Comparison of ENCODE assay signal across 8 cellular contexts in the genomic region with DNA sequence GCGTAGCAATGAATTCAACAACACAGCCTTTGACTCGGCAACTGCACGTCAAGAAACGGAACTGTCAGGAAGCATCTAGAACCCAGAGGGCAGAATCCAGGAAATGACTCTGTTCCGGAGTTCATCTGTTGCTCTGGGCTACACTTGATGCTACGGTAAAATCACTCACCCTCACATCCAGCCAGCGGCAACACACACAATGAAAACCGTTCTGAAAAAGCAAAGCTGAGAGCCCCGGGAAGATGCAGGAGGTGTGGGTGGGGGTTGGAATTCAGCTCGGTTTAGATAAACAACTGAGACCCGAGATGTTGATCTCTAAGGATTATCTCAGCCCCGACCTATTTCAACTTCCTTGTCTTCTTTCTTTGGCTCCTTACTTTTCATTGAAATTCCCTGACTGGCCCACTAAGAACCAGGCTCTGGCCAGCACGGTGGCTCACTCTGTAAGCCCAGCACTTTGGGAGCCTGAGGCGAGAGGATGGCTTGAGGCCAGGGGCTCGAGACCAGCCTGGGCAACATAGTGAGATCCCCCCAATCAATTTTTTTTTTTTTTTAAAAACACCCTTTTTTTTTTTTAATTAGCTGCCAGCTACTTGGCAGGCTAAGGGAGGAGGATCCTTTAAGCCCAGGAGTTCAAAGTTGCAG. TPM values are rescaled to one million over a fixed set of nuclear protein-coding genes. Genes with fewer than 3 reads are reported as not detected.
DNase-seq lines count a peak whose midpoint lies in the region; ATAC-seq, FAIRE-seq and TF ChIP-seq lines count a peak whose summit lies in the region.

No MANE protein-coding gene starts in this region.

- no peak overlapping the region for H3K4me3 ChIP-seq in PC-3 (ENCODE audit: low read length)
- no peak overlapping the region for H3K4me3 ChIP-seq in kidney (ENCODE audit: low read length in 2 of 2)

- peaks cover 16% of the 10 kb centered on the region for H3K4me1 Mint-ChIP-seq in activated naive CD8-positive, alpha-beta T cell treated with anti-CD3 and anti-CD28 coated beads, Interleukin-2, amount 50 U/mL, for 24 hours

- no peaks in the 10 kb centered on the region for H3K27me3 Mint-ChIP-seq in activated naive CD8-positive, alpha-beta T cell treated with anti-CD3 and anti-CD28 coated beads, Interleukin-2, amount 50 U/mL, for 24 hours

- no peaks in the 10 kb centered on the region for H3K79me2 ChIP-seq in PC-3 (ENCODE audit: low read length)

- H3K36me3 ChIP-seq in PC-3 (ENCODE audit: low read depth, low read length) (no peaks in the 10 kb centered on the region), kidney (ENCODE audit: control insufficient read depth in 1 of 2, insufficient read depth in 2 of 2, low read length in 2 of 2) (no peaks in the 10 kb centered on the region)

- POLR2A ChIA-PET in PC-3 (lab: Charles Lee; ENCODE audit: unreplicated experiment) = no interaction called here

- intact Hi-C loops in PC-3 (cut with micrococcal nuclease) = loop anchor here (10.0 kb wide), 1 partner anchor 131 kb away; no protein-coding TSS in a partner anchor
- intact Hi-C loops in kidney (cut with DNase I) = no loop called here

- no peaks in the 10 kb centered on the region for H4K20me1 ChIP-seq in PC-3 (ENCODE audit: low read length)

- peak overlapping the region; percentile 56 for H2AFZ ChIP-seq in PC-3 (ENCODE audit: low read length)

- H3K4me1 ChIP-seq in PC-3 (ENCODE audit: insufficient read depth, low read length) (0 out of 2 replicates have a peak, but pooled peaks cover 4% of the 10 kb centered on the region), kidney (ENCODE audit: control insufficient read depth in 1 of 2, insufficient read depth in 1 of 2, low read depth in 1 of 2, low read length in 2 of 2) (peaks cover 6% of the 10 kb centered on the region in 2 donors)

- no peak overlapping the region for H3K9ac ChIP-seq in PC-3 (ENCODE audit: low read length)
- H3K9ac ChIP-seq in kidney (ENCODE audit: low read length in 2 of 2) = peak overlapping the region in 1 of 2 donors; percentile 21

- CTCF ChIA-PET in PC-3 (lab: Charles Lee) = no interaction called here

- H3K27ac ChIP-seq in PC-3 (ENCODE audit: low read length) = no peak overlapping the region
- peak overlapping the region; percentile 70 to 85 for H3K27ac ChIP-seq in kidney (ENCODE audit: low read depth in 2 of 2, low read length in 2 of 2)

- DNase-seq in PC-3 = peak; percentile 17
- peak; percentile 40 for DNase-seq in activated naive CD8-positive, alpha-beta T cell treated with anti-CD3 and anti-CD28 coated beads, Interleukin-2, amount 50 U/mL, for 24 hours
- DNase-seq in kidney = no peak
- DNase-seq in stimulated activated CD8-positive, alpha-beta memory T cell treated with anti-CD3 and anti-CD28 coated beads, Interleukin-12 subunit alpha, Interleukin-12 subunit beta, amount 100 ng/mL, for 1 hour (ENCODE audit: low read depth) = peak; percentile 42
- no peak for DNase-seq in GM10266 (ENCODE audit: extremely low spot score)
- DNase-seq in NCI-H446 (lab: John Stamatoyannopoulos, UW) = no peak
- DNase-seq in DMS79 (lab: John Stamatoyannopoulos, UW) = no peak

- no peaks in the 10 kb centered on the region for H3K36me3 Mint-ChIP-seq in activated naive CD8-positive, alpha-beta T cell treated with anti-CD3 and anti-CD28 coated beads, Interleukin-2, amount 50 U/mL, for 24 hours (ENCODE audit: low read depth)

- H3K4me2 ChIP-seq in PC-3 (ENCODE audit: low read length) = peak overlapping the region; percentile 22; the same call in 1 of the 2 replicates

- peak; percentile 27 for FAIRE-seq in kidney (lab: Jason Lieb, UNC)

- no peak overlapping the region for H3K4me3 Mint-ChIP-seq in activated naive CD8-positive, alpha-beta T cell treated with anti-CD3 and anti-CD28 coated beads, Interleukin-2, amount 50 U/mL, for 24 hours

- no peaks in the 10 kb centered on the region for H3F3A ChIP-seq in PC-3 (ENCODE audit: low read length, unreplicated experiment)

- ATAC-seq in GM21381 (IDR thresholded peaks at IDR 0.05; ENCODE audit: unreplicated experiment) (peak; percentile 75), PC-3 (peak; percentile 72)
- ATAC-seq in activated naive CD8-positive, alpha-beta T cell treated with anti-CD3 and anti-CD28 coated beads, Interleukin-2, amount 50 U/mL, for 24 hours = peak; percentile 61

- TF ChIP-seq CTCF in PC-3 (conservative IDR thresholded peaks at IDR 0.05; ENCODE audit: low read depth, low read length) (no peak), kidney (IDR thresholded peaks at IDR 0.05; ENCODE audit: borderline replicate concordance, extremely low read depth, insufficient read depth) (no peak), GM10266 (IDR thresholded peaks at IDR 0.05; ENCODE audit: control insufficient read depth, insufficient read depth, low read depth, missing control alignments) (no peak)

- H3K9me3 ChIP-seq in PC-3 (ENCODE audit: low read length) (no peaks in the 10 kb centered on the region), kidney (ENCODE audit: control insufficient read depth in 1 of 2, low read length in 2 of 2) (no peaks in the 10 kb centered on the region)

- H3K27me3 ChIP-seq in PC-3 (ENCODE audit: low read length) = no peaks in the 10 kb centered on the region

- BruUV-seq in PC-3 (replicated peaks; lab: Mats Ljungman, UMichigan) = no TSS peak

- no peaks in the 10 kb centered on the region for H3K9me2 ChIP-seq in PC-3 (replicated peaks; ENCODE audit: low read length)

- H3K9me3 Mint-ChIP-seq in activated naive CD8-positive, alpha-beta T cell treated with anti-CD3 and anti-CD28 coated beads, Interleukin-2, amount 50 U/mL, for 24 hours = no peaks in the 10 kb centered on the region

- H3K27ac Mint-ChIP-seq in activated naive CD8-positive, alpha-beta T cell treated with anti-CD3 and anti-CD28 coated beads, Interleukin-2, amount 50 U/mL, for 24 hours = peak overlapping the region; percentile 67

RNA-seq across cellular contexts. Expression of a gene that starts 13.3 kb away (rescaled TPM):
- 28.9 and 52.2 TPM in 2 replicates for total RNA-seq in PC-3 (2014; rRNA removed)
- 59.1 TPM for total RNA-seq in kidney
- polyA plus RNA-seq in kidney (ENCODE audit: insufficient read depth, low read depth, low replicate concordance) = 151 TPM

RNA-seq across cellular contexts. Expression of a gene that starts 23.5 kb away (rescaled TPM):
- total RNA-seq in PC-3 (2014; rRNA removed) (87.8 and 106 TPM in 2 replicates), kidney (204 TPM)
- polyA plus RNA-seq in kidney (ENCODE audit: insufficient read depth, low read depth, low replicate concordance) = 39.1 TPM

RNA-seq across cellular contexts. Expression of a gene that starts 37.5 kb away (rescaled TPM):
- total RNA-seq in PC-3 (2014; rRNA removed) (not detected in 2 replicates), kidney (not detected)
- polyA plus RNA-seq in kidney (ENCODE audit: insufficient read depth, low read depth, low replicate concordance) = not detected

Comparison
In these comparisons a context has a peak if more than half of its experiments do, and no peak if none do; other contexts are left out.
1. DNase-seq: peak in PC-3 (single experiment), activated naive CD8-positive, alpha-beta T cell treated with anti-CD3 and anti-CD28 coated beads, Interleukin-2, amount 50 U/mL, for 24 hours (single experiment) and stimulated activated CD8-positive, alpha-beta memory T cell treated with anti-CD3 and anti-CD28 coated beads, Interleukin-12 subunit alpha, Interleukin-12 subunit beta, amount 100 ng/mL, for 1 hour (single experiment); none in kidney (single experiment), GM10266 (single experiment), NCI-H446 (0 of 2) and DMS79 (single experiment).
2. Peak in every context shown above with its lines, with median percentiles within 50 percentile points of each other: ATAC-seq.